Comparison of ENCODE assay signal across 22 cellular contexts in the genomic region with DNA sequence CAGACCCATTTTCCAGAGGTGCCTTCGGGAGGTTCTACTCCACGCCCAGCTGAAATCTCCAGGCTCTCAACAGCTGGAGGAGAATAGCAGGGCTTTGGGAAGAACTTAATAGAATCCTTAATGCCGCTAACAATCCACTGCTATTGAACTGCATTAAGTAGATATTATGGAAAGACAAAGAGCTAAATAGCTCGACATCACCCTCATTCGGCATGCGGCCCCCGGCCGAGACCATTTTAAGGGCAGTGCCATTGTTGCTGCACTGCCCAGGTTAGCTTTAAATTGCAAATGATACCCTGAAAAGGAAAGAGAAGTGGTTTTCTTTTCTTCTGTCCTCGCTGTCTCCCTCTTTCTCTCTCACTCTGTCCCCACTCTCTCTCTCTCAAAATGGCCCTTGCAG.
"Had no signal": no experiment of that assay in that cellular context is flagged by ENCODE, and none has a peak within 500 bp of the region (broad histone marks: within the 10 kb centered on the region; RNA-seq: fewer than 3 reads in every experiment).

No MANE protein-coding gene starts in this region.

- FAIRE-seq: endometrium, TTC549 had no signal

- H3K27ac ChIP-seq: cardiac muscle cell, heart right ventricle, ovary, prostate gland, thoracic aorta had no signal

- H3K9me3 ChIP-seq: heart right ventricle, mucosa of descending colon, ovary, prostate gland, thoracic aorta had no signal

- H3K27me3 ChIP-seq: cardiac muscle cell, heart right ventricle, ovary had no signal

- DNase-seq: activated B cell treated with CpG ODN at 0.5 μM for 24 hours; activated CD4-positive, alpha-beta T cell treated with anti-CD3 and anti-CD28 coated beads for 36 hours; activated CD4-positive, alpha-beta T cell treated with anti-CD3 and anti-CD28 coated beads, Interleukin-2, amount 50 U/mL, for 4 hours; activated CD8-positive, alpha-beta memory T cell treated with anti-CD3 and anti-CD28 coated beads for 24 hours; activated naive CD4-positive, alpha-beta T cell treated with Interleukin-2 at 50 U/mL for 16 hours; activated naive CD8-positive, alpha-beta T cell treated with anti-CD3 and anti-CD28 coated beads, Interleukin-2, amount 10 ng/mL, durations not matched to agents 7 days and 5 days; activated T-cell treated with anti-CD3 and anti-CD28 coated beads, Interleukin-2, amount 50 U/mL, for 48 hours; amniotic stem cell; cortex of kidney; foreskin fibroblast; heart right ventricle; mesenchymal stem cell; mucosa of descending colon; ovary; stimulated activated CD4-positive, alpha-beta T cell treated with anti-CD3 and anti-CD28 coated beads, Interleukin-4, amount 100 ng/mL, for 24 hours; stimulated activated naive CD4-positive, alpha-beta T cell treated with Interleukin-2 at 50 U/mL for 16 hours; T-cell had no signal

- H3K4me3 ChIP-seq: cardiac muscle cell, heart right ventricle, mucosa of descending colon, ovary, prostate gland, thoracic aorta had no signal

- H3K4me1 ChIP-seq: prostate gland had no signal

- H3K36me3 ChIP-seq: cardiac muscle cell, heart right ventricle, ovary, prostate gland, thoracic aorta had no signal
